40 cellular contexts compared by ENCODE assay signal in the genomic region with DNA sequence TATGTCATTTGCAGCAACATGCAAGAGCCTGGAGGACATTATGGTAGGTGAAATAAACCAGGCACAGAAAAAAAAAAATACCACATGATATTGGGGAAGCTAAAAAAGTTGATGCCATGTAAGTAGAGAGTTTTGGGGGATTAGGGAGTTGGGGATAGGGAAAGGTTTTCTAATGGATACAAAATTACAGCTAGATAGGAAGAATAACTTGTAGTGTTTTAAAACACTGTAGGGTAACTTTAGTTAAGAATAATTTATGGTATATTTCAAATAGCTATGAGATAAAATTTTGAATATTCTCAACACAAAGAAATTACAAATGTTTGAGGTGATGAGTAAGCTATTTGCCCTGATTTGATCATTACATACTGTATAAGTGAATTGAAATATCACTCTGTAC.
"Had no signal": no experiment of that assay in that cellular context is flagged by ENCODE, and none has a peak within 500 bp of the region (broad histone marks: within the 10 kb centered on the region; RNA-seq: fewer than 3 reads in every experiment).

No MANE protein-coding gene starts in this region.

- H3K27ac Mint-ChIP-seq: activated naive CD4-positive, alpha-beta T cell treated with anti-CD3 and anti-CD28 coated beads for 36 hours; activated naive CD4-positive, alpha-beta T cell treated with anti-CD3 and anti-CD28 coated beads, Interleukin-2, amount 10 ng/mL, durations not matched to agents 7 days and 5 days; activated naive CD4-positive, alpha-beta T cell treated with anti-CD3 and anti-CD28 coated beads, Interleukin-2, amount 50 U/mL, for 24 hours; activated naive CD4-positive, alpha-beta T cell treated with anti-CD3 and anti-CD28 coated beads, Interleukin-2, amount 50 U/mL, for 72 hours; activated naive CD8-positive, alpha-beta T cell; activated naive CD8-positive, alpha-beta T cell treated with anti-CD3 and anti-CD28 coated beads for 36 hours; activated naive CD8-positive, alpha-beta T cell treated with anti-CD3 and anti-CD28 coated beads, Interleukin-2, amount 10 ng/mL, durations not matched to agents 7 days and 5 days; activated naive CD8-positive, alpha-beta T cell treated with anti-CD3 and anti-CD28 coated beads, Interleukin-2, amount 50 U/mL, for 24 hours; activated T-cell treated with anti-CD3 and anti-CD28 coated beads, Interleukin-2, amount 50 U/mL, for 24 hours; activated T-cell treated with anti-CD3 and anti-CD28 coated beads, Interleukin-2, amount 50 U/mL, for 72 hours; activated T-helper 1 cell treated with anti-CD3 and anti-CD28 coated beads, Interleukin-12 subunit alpha, Interleukin-12 subunit beta, Interleukin-2, Interleukin-4 antibody, amounts not matched to agents 30 ng/mL and 10 ng/mL and 1 ng/mL, durations not matched to agents 14 hours and 24 hours and 36 hours; activated T-helper 17 cell treated with anti-CD3 and anti-CD28 coated beads, Interleukin-2, amount 50 U/mL, for 72 hours; activated T-helper 2 cell treated with anti-CD3 and anti-CD28 coated beads, Interferon-gamma antibody, Interleukin-2, Interleukin-4, amounts not matched to agents 10 μg/mL and 5 μg/mL and 100 μg/mL, durations not matched to agents 14 hours and 24 hours and 36 hours; brain had no signal

- H3K4me1 Mint-ChIP-seq: activated naive CD4-positive, alpha-beta T cell treated with anti-CD3 and anti-CD28 coated beads, Interleukin-2, amount 10 ng/mL, durations not matched to agents 7 days and 5 days; activated naive CD4-positive, alpha-beta T cell treated with anti-CD3 and anti-CD28 coated beads, Interleukin-2, amount 50 U/mL, for 24 hours; activated naive CD8-positive, alpha-beta T cell treated with anti-CD3 and anti-CD28 coated beads for 36 hours; activated naive CD8-positive, alpha-beta T cell treated with anti-CD3 and anti-CD28 coated beads, Interleukin-2, amount 10 ng/mL, durations not matched to agents 7 days and 5 days; activated naive CD8-positive, alpha-beta T cell treated with anti-CD3 and anti-CD28 coated beads, Interleukin-2, amount 50 U/mL, for 24 hours; activated T-helper 17 cell treated with anti-CD3 and anti-CD28 coated beads, Interleukin-2, amount 50 U/mL, for 72 hours; brain; central memory CD8-positive, alpha-beta T cell had no signal

- ATAC-seq: activated naive CD4-positive, alpha-beta T cell treated with anti-CD3 and anti-CD28 coated beads, Interleukin-2, amount 50 U/mL, for 72 hours; activated naive CD8-positive, alpha-beta T cell treated with anti-CD3 and anti-CD28 coated beads, Interleukin-2, amount 50 U/mL, for 24 hours; activated T-cell treated with anti-CD3 and anti-CD28 coated beads, Interleukin-2, amount 50 U/mL, for 4 hours; activated T-cell treated with anti-CD3 and anti-CD28 coated beads, Interleukin-2, amount 50 U/mL, for 72 hours; activated T-helper 17 cell treated with anti-CD3 and anti-CD28 coated beads, Interleukin-2, amount 50 U/mL, for 72 hours; body of pancreas had no signal

- H3K4me3 Mint-ChIP-seq: activated naive CD4-positive, alpha-beta T cell treated with anti-CD3 and anti-CD28 coated beads for 36 hours; activated naive CD4-positive, alpha-beta T cell treated with anti-CD3 and anti-CD28 coated beads, Interleukin-2, amount 10 ng/mL, durations not matched to agents 7 days and 5 days; activated naive CD4-positive, alpha-beta T cell treated with anti-CD3 and anti-CD28 coated beads, Interleukin-2, amount 50 U/mL, for 24 hours; activated naive CD8-positive, alpha-beta T cell; activated naive CD8-positive, alpha-beta T cell treated with anti-CD3 and anti-CD28 coated beads for 36 hours; activated naive CD8-positive, alpha-beta T cell treated with anti-CD3 and anti-CD28 coated beads, Interleukin-2, amount 10 ng/mL, durations not matched to agents 7 days and 5 days; activated naive CD8-positive, alpha-beta T cell treated with anti-CD3 and anti-CD28 coated beads, Interleukin-2, amount 50 U/mL, for 24 hours; activated T-cell treated with anti-CD3 and anti-CD28 coated beads, Interleukin-2, amount 50 U/mL, for 24 hours; activated T-cell treated with anti-CD3 and anti-CD28 coated beads, Interleukin-2, amount 50 U/mL, for 4 hours; activated T-cell treated with anti-CD3 and anti-CD28 coated beads, Interleukin-2, amount 50 U/mL, for 72 hours; activated T-helper 1 cell treated with anti-CD3 and anti-CD28 coated beads, Interleukin-12 subunit alpha, Interleukin-12 subunit beta, Interleukin-2, Interleukin-4 antibody, amounts not matched to agents 30 ng/mL and 10 ng/mL and 1 ng/mL, durations not matched to agents 14 hours and 24 hours and 36 hours; activated T-helper 17 cell treated with anti-CD3 and anti-CD28 coated beads, Interleukin-2, amount 50 U/mL, for 72 hours; brain; central memory CD8-positive, alpha-beta T cell had no signal

- FAIRE-seq: astrocyte, bronchial epithelial cell had no signal

- H3K36me3 Mint-ChIP-seq: activated naive CD4-positive, alpha-beta T cell treated with anti-CD3 and anti-CD28 coated beads, Interleukin-2, amount 10 ng/mL, durations not matched to agents 7 days and 5 days; activated naive CD4-positive, alpha-beta T cell treated with anti-CD3 and anti-CD28 coated beads, Interleukin-2, amount 50 U/mL, for 24 hours; activated naive CD4-positive, alpha-beta T cell treated with anti-CD3 and anti-CD28 coated beads, Interleukin-2, amount 50 U/mL, for 72 hours; activated naive CD8-positive, alpha-beta T cell; activated naive CD8-positive, alpha-beta T cell treated with anti-CD3 and anti-CD28 coated beads for 36 hours; activated naive CD8-positive, alpha-beta T cell treated with anti-CD3 and anti-CD28 coated beads, Interleukin-2, amount 10 ng/mL, durations not matched to agents 7 days and 5 days; brain had no signal

- DNase-seq: activated effector memory CD4-positive, alpha-beta T cell treated with anti-CD3 and anti-CD28 coated beads, Interleukin-2, amount 50 U/mL, for 16 hours; activated effector memory CD4-positive, alpha-beta T cell treated with Interleukin-2 at 50 U/mL for 16 hours; activated gamma-delta T cell; activated gamma-delta T cell treated with Interleukin-2 at 50 U/mL for 16 hours; activated naive CD4-positive, alpha-beta T cell; activated naive CD4-positive, alpha-beta T cell treated with anti-CD3 and anti-CD28 coated beads for 36 hours; activated naive CD4-positive, alpha-beta T cell treated with anti-CD3 and anti-CD28 coated beads, Interleukin-2, amount 10 ng/mL, durations not matched to agents 7 days and 5 days; activated naive CD4-positive, alpha-beta T cell treated with anti-CD3 and anti-CD28 coated beads, Interleukin-2, amount 50 U/mL, for 16 hours; activated naive CD4-positive, alpha-beta T cell treated with Interleukin-2 at 50 U/mL for 16 hours; activated naive CD8-positive, alpha-beta T cell treated with anti-CD3 and anti-CD28 coated beads for 36 hours; activated naive CD8-positive, alpha-beta T cell treated with anti-CD3 and anti-CD28 coated beads, Interleukin-2, amount 10 ng/mL, durations not matched to agents 7 days and 5 days; activated naive CD8-positive, alpha-beta T cell treated with anti-CD3 and anti-CD28 coated beads, Interleukin-2, amount 50 U/mL, for 24 hours; activated T-cell treated with anti-CD3 and anti-CD28 coated beads, Interleukin-2, amount 50 U/mL, for 1 hour; activated T-cell treated with anti-CD3 and anti-CD28 coated beads, Interleukin-2, amount 50 U/mL, for 24 hours; activated T-cell treated with anti-CD3 and anti-CD28 coated beads, Interleukin-2, amount 50 U/mL, for 4 hours; activated T-cell treated with anti-CD3 and anti-CD28 coated beads, Interleukin-2, amount 50 U/mL, for 48 hours; activated T-cell treated with anti-CD3 and anti-CD28 coated beads, Interleukin-2, amount 50 U/mL, for 72 hours; adrenal gland; amniotic stem cell; amygdala; anterior cingulate cortex; aorta; body of pancreas; brain microvascular endothelial cell; caudate nucleus; central memory CD4-positive, alpha-beta T cell; cerebellar nuclear complex had no signal

- H3K27ac ChIP-seq: adrenal gland, ascending aorta, body of pancreas, brain microvascular endothelial cell, breast epithelium, cardiac muscle cell had no signal

- H3K27me3 ChIP-seq: adrenal gland, ascending aorta, body of pancreas, brain microvascular endothelial cell, breast epithelium, cardiac muscle cell had no signal

- H3K36me3 ChIP-seq: adrenal gland, ascending aorta, brain microvascular endothelial cell, breast epithelium, cardiac muscle cell had no signal

- H3K27me3 Mint-ChIP-seq: activated naive CD4-positive, alpha-beta T cell treated with anti-CD3 and anti-CD28 coated beads, Interleukin-2, amount 10 ng/mL, durations not matched to agents 7 days and 5 days; activated naive CD4-positive, alpha-beta T cell treated with anti-CD3 and anti-CD28 coated beads, Interleukin-2, amount 50 U/mL, for 24 hours; activated naive CD8-positive, alpha-beta T cell; activated naive CD8-positive, alpha-beta T cell treated with anti-CD3 and anti-CD28 coated beads for 36 hours; activated naive CD8-positive, alpha-beta T cell treated with anti-CD3 and anti-CD28 coated beads, Interleukin-2, amount 10 ng/mL, durations not matched to agents 7 days and 5 days; activated naive CD8-positive, alpha-beta T cell treated with anti-CD3 and anti-CD28 coated beads, Interleukin-2, amount 50 U/mL, for 24 hours; activated T-cell treated with anti-CD3 and anti-CD28 coated beads, Interleukin-2, amount 50 U/mL, for 24 hours; activated T-helper 17 cell treated with anti-CD3 and anti-CD28 coated beads, Interleukin-2, amount 50 U/mL, for 72 hours; brain; central memory CD8-positive, alpha-beta T cell had no signal

- H3K9me3 ChIP-seq: adrenal gland, ascending aorta, body of pancreas, breast epithelium had no signal

- H3K4me3 ChIP-seq: adrenal gland, ascending aorta, body of pancreas, breast epithelium, cardiac muscle cell had no signal

- H3K4me1 ChIP-seq: adrenal gland, ascending aorta, body of pancreas, breast epithelium had no signal
